23 cellular contexts compared by ENCODE assay signal in the genomic region with DNA sequence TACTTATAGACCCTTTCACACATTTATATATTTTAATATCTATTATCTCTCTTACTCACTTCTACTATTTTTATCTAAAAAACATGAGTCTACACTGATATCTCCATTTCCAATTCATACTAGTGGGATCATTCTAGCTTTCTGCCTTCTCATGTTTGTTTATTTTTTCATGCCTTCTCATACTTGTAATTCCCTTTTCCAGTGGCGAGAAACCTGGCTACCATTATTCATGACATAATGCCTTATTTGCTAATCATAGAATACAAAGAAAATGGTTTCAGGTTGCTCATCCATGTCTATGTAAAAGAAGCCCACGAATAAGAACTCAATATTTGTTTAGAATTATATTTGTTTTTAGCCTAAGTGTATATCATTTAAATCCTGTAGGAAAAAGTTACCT.
DNase-seq lines count a peak whose midpoint lies in the region; FAIRE-seq and TF ChIP-seq lines count a peak whose summit lies in the region.
"Had no signal": no experiment of that assay in that cellular context is flagged by ENCODE, and none has a peak within 500 bp of the region (broad histone marks: within the 10 kb centered on the region; RNA-seq: fewer than 3 reads in every experiment).

No MANE protein-coding gene starts in this region.

- CTCF ChIA-PET in activated CD4-positive, alpha-beta T cell treated with anti-CD3 and anti-CD28 coated beads, Interleukin-2, amount 10 ng/mL, durations not matched to agents 7 days and 5 days (lab: Charles Lee), result no interaction called here

- H3K4me3 Mint-ChIP-seq in activated CD4-positive, alpha-beta T cell treated with anti-CD3 and anti-CD28 coated beads, Interleukin-2, amount 10 ng/mL, durations not matched to agents 7 days and 5 days, result no peak overlapping the region
- H3K4me3 Mint-ChIP-seq: CD4-positive, alpha-beta memory T cell; GM23338 had no signal

- POLR2A ChIA-PET in activated CD4-positive, alpha-beta T cell treated with anti-CD3 and anti-CD28 coated beads, Interleukin-2, amount 10 ng/mL, durations not matched to agents 7 days and 5 days (lab: Charles Lee), result no interaction called here

- no peak for TF ChIP-seq POLR2A in thyroid gland (IDR thresholded peaks at IDR 0.05)

- TF ChIP-seq CTCF in bronchial epithelial cell (IDR thresholded peaks at IDR 0.05; ENCODE audit: insufficient read depth, low read length, severe bottlenecking) (no peak), thyroid gland (IDR thresholded peaks at IDR 0.05) (no peak)

- DNase-seq in EL, result peak; percentile 24
- DNase-seq in HCEC 1CT, result peak; percentile 27
- DNase-seq in bronchial epithelial cell (ENCODE audit: low read depth), result peak; percentile 53
- peak; percentile 48 for DNase-seq in iris pigment epithelial cell (ENCODE audit: low read depth)
- DNase-seq in activated CD4-positive, alpha-beta T cell treated with anti-CD3 and anti-CD28 coated beads, Interleukin-2, amount 10 ng/mL, durations not matched to agents 7 days and 5 days, result no peak
- no peak for DNase-seq in NCI-H2107 (lab: John Stamatoyannopoulos, UW)
- no peak for DNase-seq in thyroid gland
- DNase-seq: C1 segment of cervical spinal cord; CD4-positive, alpha-beta memory T cell; COR-L47; DMS79 treated with DMSO at 0.1 percent for 48 hours; MG63; NCI-H2029; NCI-H2227 treated with DMSO at 0.1 percent for 48 hours; NCI-H69; SHP77 treated with DMSO at 0.1 percent for 48 hours; T-helper 1 cell had no signal

- H3K4me1 Mint-ChIP-seq in activated CD4-positive, alpha-beta T cell treated with anti-CD3 and anti-CD28 coated beads, Interleukin-2, amount 10 ng/mL, durations not matched to agents 7 days and 5 days, result no peaks in the 10 kb centered on the region
- H3K4me1 Mint-ChIP-seq: CD4-positive, alpha-beta memory T cell had no signal

- no peak overlapping the region for H3K27ac Mint-ChIP-seq in activated CD4-positive, alpha-beta T cell treated with anti-CD3 and anti-CD28 coated beads, Interleukin-2, amount 10 ng/mL, durations not matched to agents 7 days and 5 days
- H3K27ac Mint-ChIP-seq: CD4-positive, alpha-beta memory T cell; GM23338 had no signal

- no peak overlapping the region for H3K4me3 ChIP-seq in bronchial epithelial cell (ENCODE audit: low read depth, low read length)
- H3K4me3 ChIP-seq in thyroid gland (replicated peaks in 1 of 3), result no peak overlapping the region
- H3K4me3 ChIP-seq: A549, GM12878, GM23338, HAP-1, MG63 had no signal

- no peak for FAIRE-seq in bronchial epithelial cell (lab: Jason Lieb, UNC)
- FAIRE-seq: A549, G401.6, GM12878 had no signal

- no peaks in the 10 kb centered on the region for H3K36me3 Mint-ChIP-seq in activated CD4-positive, alpha-beta T cell treated with anti-CD3 and anti-CD28 coated beads, Interleukin-2, amount 10 ng/mL, durations not matched to agents 7 days and 5 days (ENCODE audit: low read depth)
- H3K36me3 Mint-ChIP-seq: CD4-positive, alpha-beta memory T cell had no signal

- H3K36me3 ChIP-seq in bronchial epithelial cell (ENCODE audit: control insufficient read depth, insufficient read depth, low read length) (no peaks in the 10 kb centered on the region), thyroid gland (no peaks in the 10 kb centered on the region)
- H3K36me3 ChIP-seq: HAP-1, MG63 had no signal

- H3K4me1 ChIP-seq in thyroid gland, result no peaks in the 10 kb centered on the region
- H3K4me1 ChIP-seq: HAP-1 had no signal

- H3K9me3 Mint-ChIP-seq in activated CD4-positive, alpha-beta T cell treated with anti-CD3 and anti-CD28 coated beads, Interleukin-2, amount 10 ng/mL, durations not matched to agents 7 days and 5 days, result no peaks in the 10 kb centered on the region

- H3K9me3 ChIP-seq in thyroid gland, result no peaks in the 10 kb centered on the region
- H3K9me3 ChIP-seq: A549, HAP-1, MG63 had no signal

- intact Hi-C loops in thyroid gland (cut with DNase I), result no loop called here

- H3K27me3 ChIP-seq in bronchial epithelial cell (ENCODE audit: control insufficient read depth, insufficient read depth, low read length) (no peaks in the 10 kb centered on the region), thyroid gland (no peaks in the 10 kb centered on the region)
- H3K27me3 ChIP-seq: MG63 had no signal

- H3K27ac ChIP-seq in thyroid gland, result no peak overlapping the region
- H3K27ac ChIP-seq: RWPE1 had no signal

- H3K27me3 Mint-ChIP-seq in activated CD4-positive, alpha-beta T cell treated with anti-CD3 and anti-CD28 coated beads, Interleukin-2, amount 10 ng/mL, durations not matched to agents 7 days and 5 days, result peaks cover 4% of the 10 kb centered on the region

- 46 to 74% methylated on average over 2 of the region's 2 CpGs for WGBS in thyroid gland, 2 donors

Comparison
In these comparisons a context has a peak if more than half of its experiments do, and no peak if none do; other contexts are left out.
1. DNase-seq: peak in EL (single experiment), HCEC 1CT (single experiment), bronchial epithelial cell (single experiment) and iris pigment epithelial cell (single experiment); none in activated CD4-positive, alpha-beta T cell treated with anti-CD3 and anti-CD28 coated beads, Interleukin-2, amount 10 ng/mL, durations not matched to agents 7 days and 5 days (single experiment), NCI-H2107 (single experiment) and thyroid gland (0 of 2).